9 cellular contexts compared by ENCODE assay signal in genomic region chr17:68089881-68090280, GRCh38. TPM values are rescaled to one million over a fixed set of nuclear protein-coding genes. Genes with fewer than 3 reads are reported as not detected.
DNase-seq lines count a peak whose midpoint lies in the region; ATAC-seq, FAIRE-seq and TF ChIP-seq lines count a peak whose summit lies in the region.
"Had no signal": no experiment of that assay in that cellular context is flagged by ENCODE, and none has a peak within 500 bp of the region (broad histone marks: within the 10 kb centered on the region; RNA-seq: fewer than 3 reads in every experiment).

No MANE protein-coding gene starts in this region.

- H3K27me3 ChIP-seq in right atrium auricular region, result no peaks in the 10 kb centered on the region

- TF ChIP-seq POLR2A in GM18505 (IDR thresholded peaks at IDR 0.05; ENCODE audit: borderline replicate concordance, extremely low read depth, insufficient read depth, insufficient read length), result no peak

- peaks cover 15% of the 10 kb centered on the region for H3K4me1 Mint-ChIP-seq in WTC11

- no peaks in the 10 kb centered on the region for H3K27me3 Mint-ChIP-seq in WTC11 (ENCODE audit: low read depth)

- peak; percentile 89 to 92 for DNase-seq in AML-193 (lab: John Stamatoyannopoulos, UW)
- DNase-seq in GM19239 (ENCODE audit: insufficient read length, low spot score), result no peak
- DNase-seq in OCI-M1 (lab: John Stamatoyannopoulos, UW), result peak; percentile 64
- DNase-seq in right atrium auricular region (ENCODE audit: low spot score), result peak; percentile 63
- no peak for DNase-seq in germinal center (ENCODE audit: low spot score)
- no peak for DNase-seq in NCI-H1436 treated with DMSO at 0.1 percent for 48 hours (lab: John Stamatoyannopoulos, UW)
- DNase-seq in WTC11 (ENCODE audit: low spot score), result no peak

- no peak overlapping the region for H3K27ac Mint-ChIP-seq in WTC11

- H3K4me3 Mint-ChIP-seq in WTC11, result no peak overlapping the region

- H3K36me3 ChIP-seq in right atrium auricular region, result no peaks in the 10 kb centered on the region

- peak; percentile 56 for FAIRE-seq in GM19239 (lab: Jason Lieb, UNC)
- FAIRE-seq: endometrium had no signal

- H3K9me3 ChIP-seq in right atrium auricular region, result no peaks in the 10 kb centered on the region

- no peaks in the 10 kb centered on the region for H3K9me3 Mint-ChIP-seq in WTC11

- no peaks in the 10 kb centered on the region for H3K36me3 Mint-ChIP-seq in WTC11

- H3K4me3 ChIP-seq in right atrium auricular region, result no peak overlapping the region

- POLR2A ChIA-PET in WTC11 (lab: Charles Lee), result no interaction called here

- TF ChIP-seq CTCF in right atrium auricular region (IDR thresholded peaks at IDR 0.05) (no peak), WTC11 (IDR thresholded peaks at IDR 0.05) (no peak)

- H3K27ac ChIP-seq in right atrium auricular region, result no peak overlapping the region

- CTCF ChIA-PET in WTC11 (lab: Charles Lee), result no interaction called here

- H3K4me1 ChIP-seq in right atrium auricular region, result no peaks in the 10 kb centered on the region

- ATAC-seq in GM18505 (IDR thresholded peaks at IDR 0.05; ENCODE audit: unreplicated experiment), result no peak
- ATAC-seq in WTC11, result no peak

TF ChIP-seq in WTC11, 78 proteins besides CTCF, POLR2A, EP300 and RAD21:
- no peak for TF ChIP-seq SOX15 (CRISPR knock-in tag; IDR thresholded peaks at IDR 0.05)

RNA-seq across cellular contexts. Expression of gene KPNA2, which starts 54.3 kb away (rescaled TPM):
- total RNA-seq in right atrium auricular region (10 to 100 TPM; 17.9 to 19.2 TPM), WTC11 (2021) (426 to 466 TPM (median 431 TPM) in 3 replicates)

Comparison
In these comparisons a context has a peak if more than half of its experiments do, and no peak if none do; other contexts are left out.
1. DNase-seq: peak in AML-193 (2 of 2), OCI-M1 (single experiment) and right atrium auricular region (single experiment); none in GM19239 (single experiment), germinal center (single experiment), NCI-H1436 treated with DMSO at 0.1 percent for 48 hours (single experiment) and WTC11 (single experiment).
2. RNA of gene KPNA2, which starts 54.3 kb away (total RNA-seq): 426 to 466 TPM in WTC11; 17.9 to 19.2 TPM in right atrium auricular region; every median in the first group is over 10 times any median in the second.